In genomic region chr4:7769936-7770674, GRCh38 we compare ENCODE assay signal across 8 cellular contexts.
A peak's percentile ranks its signal among the peaks of the same experiment; 100 is the strongest.
DNase-seq lines count a peak whose midpoint lies in the region; ATAC-seq and TF ChIP-seq lines count a peak whose summit lies in the region.

No MANE protein-coding gene starts in this region.

- no peak overlapping the region for H3K4me3 ChIP-seq in ascending aorta
- H3K4me3 ChIP-seq in liver (ENCODE audit: low read depth in 1 of 3, low read length in 3 of 3): no peak overlapping the region

- 87% methylated on average over 16 of the region's 16 CpGs for WGBS in liver

- in situ Hi-C loops in G401 (cut with HindIII; ENCODE audit: low sequenced_read_pairs): no loop called here

- peak; percentile 39 to 53 for TF ChIP-seq RAD21 in liver (IDR thresholded peaks at IDR 0.05)

- H3K9me3 ChIP-seq in ascending aorta (no peaks in the 10 kb centered on the region), liver (ENCODE audit: control insufficient read depth in 4 of 4, low read length in 3 of 4) (no peaks in the 10 kb centered on the region)

- peak; percentile 4 for DNase-seq in COR-L47 (lab: John Stamatoyannopoulos, UW)
- peak; percentile 11 for DNase-seq in HPDE6-E6E7 (ENCODE audit: extremely low spot score)
- DNase-seq in ascending aorta (ENCODE audit: low spot score in 2 of 2): no peak
- DNase-seq in G401 (ENCODE audit: low spot score): no peak
- DNase-seq in NCI-H1417 treated with DMSO at 0.1 percent for 48 hours (lab: John Stamatoyannopoulos, UW): no peak

- intact Hi-C loops in ascending aorta (cut with DNase I): no loop called here

- peak in 2 of 3 experiments; percentile 8 to 40 for TF ChIP-seq CTCF in ascending aorta (IDR thresholded peaks at IDR 0.05)
- TF ChIP-seq CTCF in liver (IDR thresholded peaks at IDR 0.05; ENCODE audit: low read depth, low read length, missing input control): peak; percentile 23

- H3K36me3 ChIP-seq in ascending aorta (peaks cover 70 to 84% of the 10 kb centered on the region in 2 donors), liver (ENCODE audit: control insufficient read depth in 4 of 4, insufficient read depth in 3 of 4, low read depth in 1 of 4, low read length in 3 of 4) (no peaks in the 10 kb centered on the region)

- H3K4me1 ChIP-seq in ascending aorta: no peaks in the 10 kb centered on the region
- no peaks in the 10 kb centered on the region for H3K4me1 ChIP-seq in liver (ENCODE audit: control insufficient read depth in 4 of 4, insufficient read depth in 4 of 4, low read length in 3 of 4)

- H3K27ac ChIP-seq in ascending aorta (no peak overlapping the region), liver (ENCODE audit: low read depth in 1 of 2, low read length in 2 of 2) (no peak overlapping the region)

- H3K27me3 ChIP-seq in ascending aorta (no peaks in the 10 kb centered on the region), liver (ENCODE audit: control insufficient read depth in 4 of 4, insufficient read depth in 4 of 4, low read length in 3 of 4) (no peaks in the 10 kb centered on the region)

- ATAC-seq in GM18868 (IDR thresholded peaks at IDR 0.05; ENCODE audit: unreplicated experiment) (no peak), HG03520 (IDR thresholded peaks at IDR 0.05; ENCODE audit: unreplicated experiment) (no peak)

- no peak overlapping the region for H3K9ac ChIP-seq in liver (ENCODE audit: low read depth in 1 of 2, low read length in 2 of 2)

TF ChIP-seq in liver, 16 proteins besides CTCF, POLR2A, EP300 and RAD21:
- TF ChIP-seq TAF1 (conservative IDR thresholded peaks at IDR 0.05) (no peak), ZBTB33 (IDR thresholded peaks at IDR 0.05) (no peak), YY1 (IDR thresholded peaks at IDR 0.05) (no peak), ATF3 (IDR thresholded peaks at IDR 0.05) (no peak), FOXA1 (IDR thresholded peaks at IDR 0.05) (no peak), HNF4G (IDR thresholded peaks at IDR 0.05) (no peak), GABPA (IDR thresholded peaks at IDR 0.05 in 1 of 2, conservative IDR thresholded peaks at IDR 0.05 in 1 of 2) (no peak), REST (IDR thresholded peaks at IDR 0.05) (no peak), MAX (IDR thresholded peaks at IDR 0.05) (no peak), SP1 (IDR thresholded peaks at IDR 0.05) (no peak), FOXA2 (IDR thresholded peaks at IDR 0.05) (no peak), JUND (IDR thresholded peaks at IDR 0.05) (no peak), NR2F2 (IDR thresholded peaks at IDR 0.05) (no peak), RXRA (IDR thresholded peaks at IDR 0.05) (no peak), HNF4A (conservative IDR thresholded peaks at IDR 0.05) (no peak), EGR1 (IDR thresholded peaks at IDR 0.05; ENCODE audit: low read depth in 2 of 2) (no peak)

Comparison
In these comparisons a context has a peak if more than half of its experiments do, and no peak if none do; other contexts are left out.
1. DNase-seq: peak in COR-L47 (single experiment) and HPDE6-E6E7 (single experiment); none in ascending aorta (0 of 2), G401 (single experiment) and NCI-H1417 treated with DMSO at 0.1 percent for 48 hours (single experiment).